In the genomic region with DNA sequence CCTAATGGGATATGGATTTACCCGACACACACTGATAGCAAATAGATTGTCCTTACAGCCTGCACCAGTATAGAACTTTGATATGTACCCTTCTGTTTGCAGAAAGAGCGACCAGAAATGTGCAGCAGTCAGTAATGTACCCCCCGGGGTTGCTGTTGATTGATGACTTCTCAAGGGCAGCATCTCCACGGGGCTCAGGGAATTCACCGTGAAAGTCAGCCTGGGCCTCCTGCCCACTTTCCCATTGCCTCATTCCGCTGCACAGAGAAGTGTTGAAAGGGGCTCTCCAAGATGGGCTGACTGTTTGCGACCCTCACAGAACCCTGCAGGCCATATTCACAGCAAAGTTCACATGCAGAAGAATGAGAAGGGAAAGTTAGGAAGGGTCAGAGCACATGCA, we compare ENCODE assay signal across 10 cellular contexts.
A peak's percentile ranks its signal among the peaks of the same experiment; 100 is the strongest.
DNase-seq lines count a peak whose midpoint lies in the region; TF ChIP-seq lines count a peak whose summit lies in the region.
"Had no signal": no experiment of that assay in that cellular context is flagged by ENCODE, and none has a peak within 500 bp of the region (broad histone marks: within the 10 kb centered on the region; RNA-seq: fewer than 3 reads in every experiment).

No MANE protein-coding gene starts in this region.

- peak overlapping the region; percentile 83; the same call in 1 of the 2 replicates for H3K4me2 ChIP-seq in MM.1S (ENCODE audit: low read depth, low read length)

- no peak overlapping the region for H2AFZ ChIP-seq in MM.1S (ENCODE audit: low read length)

- intact Hi-C loops in tibial artery (cut with DNase I; ENCODE audit: low total_unique reads) (no loop called here), dorsolateral prefrontal cortex (cut with DNase I) (no loop called here)

- peaks cover 22% of the 10 kb centered on the region for H3F3A ChIP-seq in MM.1S (ENCODE audit: insufficient read depth, low read length)

- H3K79me2 ChIP-seq in MM.1S (ENCODE audit: low read length), result no peaks in the 10 kb centered on the region

- H3K27ac ChIP-seq in MM.1S (ENCODE audit: low read length) (peak overlapping the region; percentile 99), tibial artery (no peak overlapping the region), dorsolateral prefrontal cortex (peak overlapping the region in 1 of 59 donors; percentile 25)

- no peaks in the 10 kb centered on the region for H3K36me3 ChIP-seq in MM.1S (replicated peaks; ENCODE audit: insufficient read depth, low read length)
- no peaks in the 10 kb centered on the region for H3K36me3 ChIP-seq in tibial artery

- no peak overlapping the region for H3K4me3 ChIP-seq in MM.1S (ENCODE audit: low read length)
- no peak overlapping the region for H3K4me3 ChIP-seq in astrocyte of the spinal cord (ENCODE audit: low read depth, low read length)
- H3K4me3 ChIP-seq in tibial artery, result no peak overlapping the region
- H3K4me3 ChIP-seq in dorsolateral prefrontal cortex, result no peak overlapping the region

- H3K9ac ChIP-seq in MM.1S (ENCODE audit: low read length), result peak overlapping the region; percentile 79; the same call in 1 of the 2 replicates

- H3K9me3 ChIP-seq in MM.1S (replicated peaks; ENCODE audit: insufficient read depth, low read length), result no peaks in the 10 kb centered on the region
- H3K9me3 ChIP-seq in tibial artery, result no peaks in the 10 kb centered on the region

- peak overlapping the region; percentile 18 to 37 (median 34) for H3K27ac Mint-ChIP-seq in nephron
- H3K27ac Mint-ChIP-seq: stimulated activated naive CD8-positive, alpha-beta T cell treated with anti-CD3 and anti-CD28 coated beads, Interleukin-15, Interleukin-2, amounts not matched to agents 100 ng/mL and 50 ng/mL, for 24 hours had no signal

- no peaks in the 10 kb centered on the region for H3K9me3 Mint-ChIP-seq in nephron
- H3K9me3 Mint-ChIP-seq: stimulated activated naive CD8-positive, alpha-beta T cell treated with anti-CD3 and anti-CD28 coated beads, Interleukin-15, Interleukin-2, amounts not matched to agents 100 ng/mL and 50 ng/mL, for 24 hours had no signal

- H4K20me1 ChIP-seq in MM.1S (ENCODE audit: insufficient read depth, low read length), result no peaks in the 10 kb centered on the region

- H3K4me1 Mint-ChIP-seq in nephron, result peaks cover 57% of the 10 kb centered on the region

- H3K4me3 Mint-ChIP-seq in nephron, result no peak overlapping the region
- H3K4me3 Mint-ChIP-seq: stimulated activated naive CD8-positive, alpha-beta T cell treated with anti-CD3 and anti-CD28 coated beads, Interleukin-15, Interleukin-2, amounts not matched to agents 100 ng/mL and 50 ng/mL, for 24 hours had no signal

- no peaks in the 10 kb centered on the region for H3K9me2 ChIP-seq in MM.1S (replicated peaks; ENCODE audit: insufficient read depth, low read length)

- H3K4me1 ChIP-seq in MM.1S (ENCODE audit: low read length) (peaks cover 30% of the 10 kb centered on the region), tibial artery (peaks cover 0 to 30% (median 16%) of the 10 kb centered on the region in 4 donors)

- TF ChIP-seq CTCF in MM.1S (IDR thresholded peaks at IDR 0.05; ENCODE audit: low read length) (no peak), astrocyte of the spinal cord (IDR thresholded peaks at IDR 0.05; ENCODE audit: low read depth, low read length) (no peak), nephron (IDR thresholded peaks at IDR 0.05; ENCODE audit: unreplicated experiment in 3 of 3) (no peak), tibial artery (IDR thresholded peaks at IDR 0.05) (no peak), dorsolateral prefrontal cortex (IDR thresholded peaks at IDR 0.05 in 54 of 56, conservative IDR thresholded peaks at IDR 0.05 in 2 of 56; ENCODE audit: low read depth in 1 of 56, partially characterized antibody in 56 of 56) (no peak)

- DNase-seq in COR-L47 (lab: John Stamatoyannopoulos, UW) (peak; percentile 53), MM.1S (no peak), astrocyte of the spinal cord (ENCODE audit: low read depth, low spot score) (peak; percentile 60), tibial artery (no peak), NK-92 (lab: John Stamatoyannopoulos, UW; ENCODE audit: unreplicated experiment) (no peak), HuH-7.5 (ENCODE audit: low spot score) (no peak), dorsolateral prefrontal cortex (no peak)
- DNase-seq: NCI-H1436 treated with DMSO at 0.1 percent for 48 hours had no signal

- no peaks in the 10 kb centered on the region for H3K27me3 ChIP-seq in MM.1S (replicated peaks; ENCODE audit: insufficient read depth, low read length)
- H3K27me3 ChIP-seq in tibial artery, result no peaks in the 10 kb centered on the region
- no peaks in the 10 kb centered on the region for H3K27me3 ChIP-seq in dorsolateral prefrontal cortex

- H3K27me3 Mint-ChIP-seq in nephron (ENCODE audit: low read depth), result peaks cover 26% of the 10 kb centered on the region
- H3K27me3 Mint-ChIP-seq: stimulated activated naive CD8-positive, alpha-beta T cell treated with anti-CD3 and anti-CD28 coated beads, Interleukin-15, Interleukin-2, amounts not matched to agents 100 ng/mL and 50 ng/mL, for 24 hours had no signal

- in situ Hi-C loops in astrocyte of the spinal cord (cut with HindIII; ENCODE audit: low sequenced_read_pairs), result no loop called here

- H3K36me3 Mint-ChIP-seq in nephron (ENCODE audit: low read depth), result no peaks in the 10 kb centered on the region

Comparison
In these comparisons a context has a peak if more than half of its experiments do, and no peak if none do; other contexts are left out.
1. DNase-seq: peak in COR-L47 (single experiment) and astrocyte of the spinal cord (single experiment); none in MM.1S (single experiment), tibial artery (0 of 2), NK-92 (single experiment), HuH-7.5 (single experiment) and dorsolateral prefrontal cortex (0 of 10).